In the genomic region with DNA sequence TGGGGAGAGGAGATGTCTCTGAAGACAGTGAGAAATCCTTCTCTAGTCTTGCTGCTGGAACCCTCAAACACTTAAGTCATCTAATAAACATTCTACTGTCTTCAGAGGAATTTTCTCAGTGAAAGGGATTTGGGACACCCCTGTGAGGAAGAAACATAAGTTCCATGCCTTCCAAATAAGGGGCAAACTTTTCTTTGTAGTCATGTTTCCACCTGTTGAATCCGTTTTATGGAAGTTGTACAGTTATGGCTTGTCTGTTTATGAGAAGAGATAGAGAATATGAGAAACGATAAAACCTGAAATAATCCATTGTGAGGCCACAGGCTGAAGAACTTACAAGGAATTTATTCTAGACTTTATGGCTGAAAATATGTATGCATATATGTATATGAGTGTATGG, we compare ENCODE assay signal across 26 cellular contexts.
"Had no signal": no experiment of that assay in that cellular context is flagged by ENCODE, and none has a peak within 500 bp of the region (broad histone marks: within the 10 kb centered on the region; RNA-seq: fewer than 3 reads in every experiment).

No MANE protein-coding gene starts in this region.

- H3K4me3 Mint-ChIP-seq: activated B cell treated with CpG ODN at 0.5 μM for 24 hours; activated CD8-positive, alpha-beta T cell treated with anti-CD3 and anti-CD28 coated beads for 36 hours; activated naive CD8-positive, alpha-beta T cell; activated naive CD8-positive, alpha-beta T cell treated with anti-CD3 and anti-CD28 coated beads, Interleukin-2, amount 50 U/mL, for 24 hours; activated T-cell treated with anti-CD3 and anti-CD28 coated beads, Interleukin-2, amount 50 U/mL, for 4 hours had no signal

- H3K27ac Mint-ChIP-seq: activated B cell treated with CpG ODN at 0.5 μM for 24 hours; activated CD8-positive, alpha-beta T cell treated with anti-CD3 and anti-CD28 coated beads for 36 hours; activated naive CD8-positive, alpha-beta T cell; activated naive CD8-positive, alpha-beta T cell treated with anti-CD3 and anti-CD28 coated beads, Interleukin-2, amount 50 U/mL, for 24 hours had no signal

- H3K9me3 Mint-ChIP-seq: activated T-cell treated with anti-CD3 and anti-CD28 coated beads, Interleukin-2, amount 50 U/mL, for 4 hours had no signal

- H3K27me3 Mint-ChIP-seq: activated B cell treated with CpG ODN at 0.5 μM for 24 hours; activated naive CD8-positive, alpha-beta T cell; activated naive CD8-positive, alpha-beta T cell treated with anti-CD3 and anti-CD28 coated beads, Interleukin-2, amount 50 U/mL, for 24 hours had no signal

- DNase-seq: activated B cell treated with CpG ODN at 0.5 μM for 24 hours; activated CD4-positive, alpha-beta T cell treated with anti-CD3 and anti-CD28 coated beads for 48 hours; activated CD4-positive, alpha-beta T cell treated with anti-CD3 and anti-CD28 coated beads, Interleukin-2, amount 50 U/mL, for 1 hour; activated CD4-positive, alpha-beta T cell treated with anti-CD3 and anti-CD28 coated beads, Interleukin-2, amount 50 U/mL, for 48 hours; activated CD8-positive, alpha-beta memory T cell treated with anti-CD3 and anti-CD28 coated beads for 24 hours; activated CD8-positive, alpha-beta T cell treated with anti-CD3 and anti-CD28 coated beads for 36 hours; activated gamma-delta T cell; activated naive CD4-positive, alpha-beta T cell treated with anti-CD3 and anti-CD28 coated beads, Interleukin-2, amount 50 U/mL, for 16 hours; activated naive CD4-positive, alpha-beta T cell treated with Interleukin-2 at 50 U/mL for 16 hours; activated naive CD8-positive, alpha-beta T cell treated with anti-CD3 and anti-CD28 coated beads, Interleukin-2, amount 50 U/mL, for 24 hours; activated T-cell treated with anti-CD3 and anti-CD28 coated beads, Interleukin-2, amount 50 U/mL, for 4 hours; adrenal gland; amygdala; aorta; body of pancreas; caudate nucleus; cortex of kidney; effector CD8-positive, alpha-beta T cell; foreskin fibroblast; head of caudate nucleus; T-helper 1 cell; T1000; WERI-Rb-1 had no signal

- ATAC-seq: activated CD4-positive, CD25-positive, alpha-beta regulatory T cell treated with anti-CD3 and anti-CD28 coated beads, Interleukin-2, amount 50 U/mL, for 24 hours; activated CD8-positive, alpha-beta T cell treated with anti-CD3 and anti-CD28 coated beads for 36 hours; activated naive CD8-positive, alpha-beta T cell treated with anti-CD3 and anti-CD28 coated beads, Interleukin-2, amount 50 U/mL, for 24 hours; activated T-cell treated with anti-CD3 and anti-CD28 coated beads, Interleukin-2, amount 50 U/mL, for 4 hours; body of pancreas; esophagus mucosa had no signal
